In the genomic region with DNA sequence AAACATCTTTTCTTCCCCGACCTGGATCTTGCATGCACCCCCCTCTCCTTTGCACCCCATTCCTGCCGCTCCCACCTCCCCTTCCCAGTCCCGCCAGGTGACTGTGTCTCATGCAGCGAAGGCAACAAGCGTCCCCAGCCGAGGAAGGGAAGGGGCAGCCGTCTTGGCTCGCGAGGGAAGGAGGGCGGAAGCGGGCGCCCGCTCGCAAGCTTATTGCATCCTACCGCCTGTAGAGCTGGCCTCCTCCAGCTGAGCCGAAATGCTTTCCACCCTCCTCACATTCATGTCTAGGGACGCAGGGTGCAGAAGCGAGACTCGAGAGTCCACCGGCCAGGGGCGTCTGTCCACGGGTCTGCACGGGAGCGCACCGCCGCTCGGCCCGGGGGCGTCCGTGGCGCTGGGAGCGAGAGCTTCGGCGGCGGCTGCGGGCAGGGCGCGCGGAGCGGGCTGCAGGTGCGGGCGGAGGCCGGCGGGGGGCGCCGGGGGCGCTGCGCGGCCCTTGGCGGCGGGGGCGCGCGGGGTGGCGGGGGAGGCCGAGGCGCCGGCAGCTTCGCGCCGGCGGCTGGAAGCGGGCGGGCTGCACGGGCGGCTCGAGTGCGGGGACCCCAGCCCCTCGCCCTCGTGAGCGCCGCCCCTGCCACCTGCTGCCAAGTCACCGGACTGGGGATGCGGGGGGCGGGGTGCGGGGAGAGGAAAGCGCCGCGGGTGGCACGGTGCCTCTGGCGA, we compare ENCODE assay signal across 9 cellular contexts. TPM values are rescaled to one million over a fixed set of nuclear protein-coding genes. Genes with fewer than 3 reads are reported as not detected.
DNase-seq lines count a peak whose midpoint lies in the region; ATAC-seq and TF ChIP-seq lines count a peak whose summit lies in the region.
"Had no signal": no experiment of that assay in that cellular context is flagged by ENCODE, and none has a peak within 500 bp of the region (broad histone marks: within the 10 kb centered on the region; RNA-seq: fewer than 3 reads in every experiment).

A gene (minus strand): TSS at position 426 of the 726 bp plus-strand sequence.

- peak in 1 of 4 donors; percentile 12 for ATAC-seq in heart left ventricle
- no peak for ATAC-seq in left ventricle myocardium superior
- no peak for ATAC-seq in GM18867 (IDR thresholded peaks at IDR 0.05; ENCODE audit: unreplicated experiment)

- peak in 2 of 5 donors; percentile 5 to 46 for DNase-seq in heart left ventricle
- no peak for DNase-seq in left ventricle myocardium superior
- peak; percentile 1 for DNase-seq in amniotic epithelial cell (ENCODE audit: low read depth)
- DNase-seq in iris pigment epithelial cell (ENCODE audit: low read depth): peak; percentile 16
- DNase-seq in thyroid gland: peak; percentile 15 to 27
- no peak for DNase-seq in CD1c-positive myeloid dendritic cell (ENCODE audit: extremely low spot score)
- no peak for DNase-seq in GM19240 (ENCODE audit: insufficient read length, low spot score)

- H3K4me3 ChIP-seq in heart left ventricle (peak within 1 kb of the TSS in 8 of 12 donors; percentile 25 to 47 (median 30)), thyroid gland (replicated peaks in 1 of 3) (peak within 1 kb of the TSS in 2 of 3 donors; percentile 12 to 17)

- H3K27ac ChIP-seq in heart left ventricle (no peak within 1 kb of the TSS), thyroid gland (no peak within 1 kb of the TSS)
- H3K27ac ChIP-seq: VCaP had no signal

- H3K4me1 ChIP-seq in heart left ventricle (peaks cover 0 to 9% (median 0%) of the 10 kb centered on the region in 12 donors), thyroid gland (peaks cover 0 to 3% of the 10 kb centered on the region in 2 donors)

- no peaks in the 10 kb centered on the region for H3K36me3 ChIP-seq in heart left ventricle
- no peaks in the 10 kb centered on the region for H3K36me3 ChIP-seq in thyroid gland

- no peak for TF ChIP-seq CTCF in heart left ventricle (IDR thresholded peaks at IDR 0.05)
- TF ChIP-seq CTCF in thyroid gland (IDR thresholded peaks at IDR 0.05): peak in 1 of 6 experiments; percentile 23

- no peaks in the 10 kb centered on the region for H3K9me3 ChIP-seq in heart left ventricle
- no peaks in the 10 kb centered on the region for H3K9me3 ChIP-seq in thyroid gland

- WGBS in heart left ventricle, 4 donors: 1 to 2% (median 1%) methylated on average over 16 to 81 of the region's 81 CpGs
- 0% methylated on average over 15 to 27 of the region's 81 CpGs for WGBS in thyroid gland, 2 donors

- intact Hi-C loops in heart left ventricle (cut with DNase I) (no loop called here), left ventricle myocardium superior (cut with micrococcal nuclease) (no loop called here), thyroid gland (cut with DNase I) (no loop called here)

- TF ChIP-seq POLR2A in heart left ventricle (IDR thresholded peaks at IDR 0.05) (no peak), thyroid gland (IDR thresholded peaks at IDR 0.05) (no peak)

- peaks cover 0 to 33% (median 10%) of the 10 kb centered on the region in 9 donors for H3K27me3 ChIP-seq in heart left ventricle
- no peaks in the 10 kb centered on the region for H3K27me3 ChIP-seq in thyroid gland

RNA-seq across cellular contexts. Expression of the gene that starts here (rescaled TPM):
- under 1 TPM in 1 of 9 donors, not detected in 8; 0.19 TPM for total RNA-seq in heart left ventricle
- polyA plus RNA-seq in heart left ventricle: not detected
- total RNA-seq in left ventricle myocardium superior: not detected
- total RNA-seq in thyroid gland: 1 to 10 TPM; 2.0 to 6.6 (median 4.4) TPM

Comparison
In these comparisons a context has a peak if more than half of its experiments do, and no peak if none do; other contexts are left out.
1. DNase-seq: peak in amniotic epithelial cell (single experiment), iris pigment epithelial cell (single experiment) and thyroid gland (2 of 2); none in left ventricle myocardium superior (single experiment), CD1c-positive myeloid dendritic cell (single experiment) and GM19240 (single experiment).